Comparison of ENCODE assay signal across 8 cellular contexts in the genomic region with DNA sequence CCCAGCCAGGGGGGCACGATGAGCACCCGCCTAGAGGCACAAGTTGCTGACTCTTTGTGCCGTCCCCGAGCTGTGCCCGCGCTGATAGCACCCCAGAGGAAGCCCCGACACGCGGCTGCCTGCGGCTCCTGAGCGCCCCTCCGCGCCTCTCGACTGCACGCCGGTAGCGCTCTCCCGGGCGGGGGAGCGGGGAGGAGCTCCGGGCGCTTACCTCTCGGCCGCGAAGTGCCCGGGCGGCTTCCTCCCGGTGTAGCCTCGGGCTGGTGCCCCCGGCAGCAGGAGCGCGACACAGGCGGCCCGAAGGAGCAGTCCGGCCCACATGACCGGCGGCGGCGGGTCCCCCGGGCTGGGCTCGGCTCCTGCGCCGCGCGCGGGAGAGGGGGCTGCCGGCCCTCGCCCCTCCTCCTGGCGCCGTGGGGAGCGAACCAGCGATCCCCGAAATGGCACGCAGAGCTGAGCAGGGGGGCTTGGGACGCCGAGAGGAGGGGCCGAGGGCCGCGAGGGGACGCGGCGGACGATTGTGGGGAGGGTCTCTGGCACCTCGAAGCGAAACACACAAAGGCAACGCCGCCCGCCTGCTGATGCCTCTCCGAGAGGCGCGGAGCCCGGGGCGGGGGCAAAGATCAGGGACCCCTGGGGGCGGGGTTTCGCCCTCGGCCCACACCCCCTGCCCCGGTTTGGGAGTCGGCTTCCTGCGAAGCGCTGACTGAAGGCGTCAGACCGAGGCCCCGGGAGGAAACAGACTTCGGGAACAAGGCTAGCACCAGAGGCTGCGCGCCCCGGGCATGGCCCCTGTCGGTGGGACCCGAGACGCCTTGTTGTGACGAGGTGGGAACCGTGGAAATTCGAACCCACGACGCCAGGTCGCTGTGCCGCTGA. TPM values are rescaled to one million over a fixed set of nuclear protein-coding genes. Genes with fewer than 3 reads are reported as not detected.
A peak's percentile ranks its signal among the peaks of the same experiment; 100 is the strongest.
DNase-seq lines count a peak whose midpoint lies in the region; ATAC-seq and TF ChIP-seq lines count a peak whose summit lies in the region.

A gene with protein sequence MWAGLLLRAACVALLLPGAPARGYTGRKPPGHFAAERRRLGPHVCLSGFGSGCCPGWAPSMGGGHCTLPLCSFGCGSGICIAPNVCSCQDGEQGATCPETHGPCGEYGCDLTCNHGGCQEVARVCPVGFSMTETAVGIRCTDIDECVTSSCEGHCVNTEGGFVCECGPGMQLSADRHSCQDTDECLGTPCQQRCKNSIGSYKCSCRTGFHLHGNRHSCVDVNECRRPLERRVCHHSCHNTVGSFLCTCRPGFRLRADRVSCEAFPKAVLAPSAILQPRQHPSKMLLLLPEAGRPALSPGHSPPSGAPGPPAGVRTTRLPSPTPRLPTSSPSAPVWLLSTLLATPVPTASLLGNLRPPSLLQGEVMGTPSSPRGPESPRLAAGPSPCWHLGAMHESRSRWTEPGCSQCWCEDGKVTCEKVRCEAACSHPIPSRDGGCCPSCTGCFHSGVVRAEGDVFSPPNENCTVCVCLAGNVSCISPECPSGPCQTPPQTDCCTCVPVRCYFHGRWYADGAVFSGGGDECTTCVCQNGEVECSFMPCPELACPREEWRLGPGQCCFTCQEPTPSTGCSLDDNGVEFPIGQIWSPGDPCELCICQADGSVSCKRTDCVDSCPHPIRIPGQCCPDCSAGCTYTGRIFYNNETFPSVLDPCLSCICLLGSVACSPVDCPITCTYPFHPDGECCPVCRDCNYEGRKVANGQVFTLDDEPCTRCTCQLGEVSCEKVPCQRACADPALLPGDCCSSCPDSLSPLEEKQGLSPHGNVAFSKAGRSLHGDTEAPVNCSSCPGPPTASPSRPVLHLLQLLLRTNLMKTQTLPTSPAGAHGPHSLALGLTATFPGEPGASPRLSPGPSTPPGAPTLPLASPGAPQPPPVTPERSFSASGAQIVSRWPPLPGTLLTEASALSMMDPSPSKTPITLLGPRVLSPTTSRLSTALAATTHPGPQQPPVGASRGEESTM (minus strand): TSS at position 600 of the 879 bp plus-strand sequence. CDS start 279 bp downstream, at position 321.

- DNase-seq in 8988T (peak; percentile 92), NCI-H345 (lab: John Stamatoyannopoulos, UW) (peak; percentile 75), mucosa of gallbladder (ENCODE audit: low spot score) (peak; percentile 38)
- peak; percentile 88 for DNase-seq in activated CD8-positive, alpha-beta T cell treated with anti-CD3 and anti-CD28 coated beads for 36 hours
- DNase-seq in effector memory CD8-positive, alpha-beta T cell = peak; percentile 51 to 60 (median 56)
- DNase-seq in stimulated activated effector memory CD8-positive, alpha-beta T cell treated with anti-CD3 and anti-CD28 coated beads, Interleukin-12 subunit alpha, Interleukin-12 subunit beta, amount 100 ng/mL, for 72 hours (ENCODE audit: low spot score in 2 of 2) = peak; percentile 64 to 84

- CTCF ChIA-PET in activated CD8-positive, alpha-beta T cell treated with anti-CD3 and anti-CD28 coated beads for 36 hours (lab: Charles Lee) = interaction anchor here (0.6 to 3.2 kb wide), 17 partner anchors 13 to 464 kb away, joined by 3 to 23 read pairs (median 4); a partner anchor contains a TSS

- peak; percentile 23 for TF ChIP-seq CTCF in activated CD8-positive, alpha-beta T cell treated with anti-CD3 and anti-CD28 coated beads for 36 hours (IDR thresholded peaks at IDR 0.05)

- H3K27ac Mint-ChIP-seq in activated CD8-positive, alpha-beta T cell treated with anti-CD3 and anti-CD28 coated beads for 36 hours = peak within 1 kb of the TSS; percentile 92
- no peak within 1 kb of the TSS for H3K27ac Mint-ChIP-seq in effector memory CD8-positive, alpha-beta T cell
- peak within 1 kb of the TSS; percentile 73 for H3K27ac Mint-ChIP-seq in stimulated activated effector memory CD8-positive, alpha-beta T cell treated with anti-CD3 and anti-CD28 coated beads, Interleukin-12 subunit alpha, Interleukin-12 subunit beta, amount 100 ng/mL, for 72 hours

- POLR2A ChIA-PET in activated CD8-positive, alpha-beta T cell treated with anti-CD3 and anti-CD28 coated beads for 36 hours (lab: Charles Lee) = interaction anchor here (0.8 to 4.3 kb wide), 13 partner anchors 12 to 420 kb away, joined by 3 to 26 read pairs (median 6); a partner anchor contains a TSS

- intact Hi-C loops in activated CD8-positive, alpha-beta T cell treated with anti-CD3 and anti-CD28 coated beads for 36 hours (cut with micrococcal nuclease) = no loop called here

- H3K4me1 Mint-ChIP-seq in activated CD8-positive, alpha-beta T cell treated with anti-CD3 and anti-CD28 coated beads for 36 hours (ENCODE audit: low read depth) = peaks cover 42% of the 10 kb centered on the region
- H3K4me1 Mint-ChIP-seq in effector memory CD8-positive, alpha-beta T cell (ENCODE audit: low read depth in 2 of 2) = peaks cover 17 to 21% of the 10 kb centered on the region in 2 donors
- peaks cover 35% of the 10 kb centered on the region for H3K4me1 Mint-ChIP-seq in stimulated activated effector memory CD8-positive, alpha-beta T cell treated with anti-CD3 and anti-CD28 coated beads, Interleukin-12 subunit alpha, Interleukin-12 subunit beta, amount 100 ng/mL, for 72 hours

- no peaks in the 10 kb centered on the region for H3K9me3 Mint-ChIP-seq in activated CD8-positive, alpha-beta T cell treated with anti-CD3 and anti-CD28 coated beads for 36 hours
- H3K9me3 Mint-ChIP-seq in effector memory CD8-positive, alpha-beta T cell = no peaks in the 10 kb centered on the region
- H3K9me3 Mint-ChIP-seq in stimulated activated effector memory CD8-positive, alpha-beta T cell treated with anti-CD3 and anti-CD28 coated beads, Interleukin-12 subunit alpha, Interleukin-12 subunit beta, amount 100 ng/mL, for 72 hours = no peaks in the 10 kb centered on the region

- ATAC-seq in GM18505 (IDR thresholded peaks at IDR 0.05; ENCODE audit: unreplicated experiment) (peak; percentile 71), HG03064 (IDR thresholded peaks at IDR 0.05; ENCODE audit: low read depth, unreplicated experiment) (peak; percentile 67)
- ATAC-seq in activated CD8-positive, alpha-beta T cell treated with anti-CD3 and anti-CD28 coated beads for 36 hours = peak; percentile 83
- peak; percentile 91 for ATAC-seq in effector memory CD8-positive, alpha-beta T cell (replicated peaks)
- peak; percentile 90 for ATAC-seq in stimulated activated effector memory CD8-positive, alpha-beta T cell treated with anti-CD3 and anti-CD28 coated beads, Interleukin-12 subunit alpha, Interleukin-12 subunit beta, amount 100 ng/mL, for 72 hours

- peak within 1 kb of the TSS; percentile 92 for H3K4me3 Mint-ChIP-seq in activated CD8-positive, alpha-beta T cell treated with anti-CD3 and anti-CD28 coated beads for 36 hours
- peak within 1 kb of the TSS; percentile 76 to 84 for H3K4me3 Mint-ChIP-seq in effector memory CD8-positive, alpha-beta T cell
- H3K4me3 Mint-ChIP-seq in stimulated activated effector memory CD8-positive, alpha-beta T cell treated with anti-CD3 and anti-CD28 coated beads, Interleukin-12 subunit alpha, Interleukin-12 subunit beta, amount 100 ng/mL, for 72 hours = peak within 1 kb of the TSS; percentile 78

- H3K36me3 Mint-ChIP-seq in activated CD8-positive, alpha-beta T cell treated with anti-CD3 and anti-CD28 coated beads for 36 hours (ENCODE audit: low read depth) = peaks cover 43% of the 10 kb centered on the region
- peaks cover 26% of the 10 kb centered on the region for H3K36me3 Mint-ChIP-seq in effector memory CD8-positive, alpha-beta T cell (ENCODE audit: insufficient read depth)
- H3K36me3 Mint-ChIP-seq in stimulated activated effector memory CD8-positive, alpha-beta T cell treated with anti-CD3 and anti-CD28 coated beads, Interleukin-12 subunit alpha, Interleukin-12 subunit beta, amount 100 ng/mL, for 72 hours = peaks cover 27% of the 10 kb centered on the region

- peak; percentile 58 for TF ChIP-seq POLR2A in GM18505 (IDR thresholded peaks at IDR 0.05; ENCODE audit: borderline replicate concordance, extremely low read depth, insufficient read depth, insufficient read length)

- H3K27me3 Mint-ChIP-seq in activated CD8-positive, alpha-beta T cell treated with anti-CD3 and anti-CD28 coated beads for 36 hours = peaks cover 5% of the 10 kb centered on the region
- peaks cover 21 to 36% of the 10 kb centered on the region in 2 donors for H3K27me3 Mint-ChIP-seq in effector memory CD8-positive, alpha-beta T cell

RNA-seq across cellular contexts. Expression of the gene that starts here (rescaled TPM):
- total RNA-seq in activated CD8-positive, alpha-beta T cell treated with anti-CD3 and anti-CD28 coated beads for 36 hours = 10 to 100 TPM; 23.3 to 25.8 TPM
- total RNA-seq in mucosa of gallbladder = 0.81 TPM

Comparison
In these comparisons a context has a peak if more than half of its experiments do, and no peak if none do; other contexts are left out.
1. Peak in every context shown above with its lines: DNase-seq and ATAC-seq.
2. RNA of the gene that starts here (total RNA-seq): 23.3 to 25.8 TPM in activated CD8-positive, alpha-beta T cell treated with anti-CD3 and anti-CD28 coated beads for 36 hours; 0.81 TPM in mucosa of gallbladder (single experiment); every median in the first group is over 10 times any median in the second.
3. Peak in DNase-seq in mucosa of gallbladder; RNA of the gene not detected or under 1 TPM.
4. DNase-seq: peak in every context shown above with its lines; median percentile 92 in 8988T; 88 in activated CD8-positive, alpha-beta T cell treated with anti-CD3 and anti-CD28 coated beads for 36 hours; 75 in NCI-H345; 74 in stimulated activated effector memory CD8-positive, alpha-beta T cell treated with anti-CD3 and anti-CD28 coated beads, Interleukin-12 subunit alpha, Interleukin-12 subunit beta, amount 100 ng/mL, for 72 hours; 56 in effector memory CD8-positive, alpha-beta T cell; 38 in mucosa of gallbladder.
5. H3K27ac Mint-ChIP-seq: peak in activated CD8-positive, alpha-beta T cell treated with anti-CD3 and anti-CD28 coated beads for 36 hours (single experiment) and stimulated activated effector memory CD8-positive, alpha-beta T cell treated with anti-CD3 and anti-CD28 coated beads, Interleukin-12 subunit alpha, Interleukin-12 subunit beta, amount 100 ng/mL, for 72 hours (single experiment); none in effector memory CD8-positive, alpha-beta T cell (0 of 2).